ENCODE assay signal across 17 cellular contexts in genomic region chr2:10962004-10962403, GRCh38. TPM values are rescaled to one million over a fixed set of nuclear protein-coding genes. Genes with fewer than 3 reads are reported as not detected.
DNase-seq lines count a peak whose midpoint lies in the region; ATAC-seq, FAIRE-seq and TF ChIP-seq lines count a peak whose summit lies in the region.
"Had no signal": no experiment of that assay in that cellular context is flagged by ENCODE, and none has a peak within 500 bp of the region (broad histone marks: within the 10 kb centered on the region; RNA-seq: fewer than 3 reads in every experiment).

No MANE protein-coding gene starts in this region.

- H2BK12ac ChIP-seq in H1 (ENCODE audit: low read depth, low read length) (0 out of 2 replicates have a peak overlapping the region, but pooled peaks have one; percentile 7), neuronal stem cell (ENCODE audit: low read length) (no peak overlapping the region)

- H3K4me1 ChIP-seq in IMR-90 (ENCODE audit: control insufficient read depth, insufficient read depth, low read length): peaks cover 27% of the 10 kb centered on the region
- no peaks in the 10 kb centered on the region; a peak in 1 of 7 replicates for H3K4me1 ChIP-seq in H1 (replicated peaks in 1 of 4; ENCODE audit: control insufficient read depth in 3 of 4, insufficient read depth in 4 of 4, low read length in 3 of 4)
- no peaks in the 10 kb centered on the region for H3K4me1 ChIP-seq in neuronal stem cell (ENCODE audit: control insufficient read depth in 2 of 2, insufficient read depth in 1 of 2, low read depth in 1 of 2, low read length in 2 of 2)
- H3K4me1 ChIP-seq in aorta (ENCODE audit: control insufficient read depth in 1 of 2, insufficient read depth in 2 of 2, low read length in 2 of 2): no peaks in the 10 kb centered on the region
- peaks cover 6% of the 10 kb centered on the region for H3K4me1 ChIP-seq in neural progenitor cell

- H3K9me3 ChIP-seq in IMR-90 (ENCODE audit: control insufficient read depth, insufficient read depth, low read length): no peaks in the 10 kb centered on the region
- no peaks in the 10 kb centered on the region for H3K9me3 ChIP-seq in H1 (ENCODE audit: insufficient read depth in 2 of 2, low read depth in 1 of 2, low read length in 1 of 2)
- no peaks in the 10 kb centered on the region for H3K9me3 ChIP-seq in neuronal stem cell (replicated peaks in 1 of 2; ENCODE audit: control insufficient read depth in 2 of 2, insufficient read depth in 1 of 2, low read depth in 1 of 2, low read length in 2 of 2)
- no peaks in the 10 kb centered on the region for H3K9me3 ChIP-seq in aorta (ENCODE audit: control insufficient read depth, low read length)
- no peaks in the 10 kb centered on the region for H3K9me3 ChIP-seq in neural progenitor cell (ENCODE audit: low read depth)

- CTCF ChIA-PET in IMR-90 (lab: Yijun Ruan, JAX): no interaction called here
- CTCF ChIA-PET in H1 (lab: Charles Lee; ENCODE audit: partially characterized antibody): interaction anchor here (0.9 to 1.3 kb wide), 2 partner anchors 27 to 122 kb away, joined by 3 to 4 read pairs; no protein-coding TSS in a partner anchor

- no peaks in the 10 kb centered on the region for H3K79me1 ChIP-seq in IMR-90 (ENCODE audit: low read depth in 1 of 2, low read length in 2 of 2)
- H3K79me1 ChIP-seq in H1 (ENCODE audit: low read depth, low read length): no peaks in the 10 kb centered on the region
- no peaks in the 10 kb centered on the region for H3K79me1 ChIP-seq in neuronal stem cell (ENCODE audit: low read depth, low read length)

- peaks cover 34% of the 10 kb centered on the region for H3K9me1 ChIP-seq in IMR-90 (ENCODE audit: insufficient read depth, low read length)

- no peak overlapping the region for H3K4me3 Mint-ChIP-seq in neural progenitor cell
- H3K4me3 Mint-ChIP-seq: CD4-positive, alpha-beta memory T cell had no signal

- H3K23ac ChIP-seq in IMR-90 (ENCODE audit: low read depth, low read length) (no peak overlapping the region), H1 (ENCODE audit: insufficient read length) (no peak overlapping the region), neuronal stem cell (ENCODE audit: low read depth, low read length, poor library complexity) (no peak overlapping the region)

- H3K9me3 Mint-ChIP-seq in neural progenitor cell: peaks cover 10% of the 10 kb centered on the region

- H2BK120ac ChIP-seq in IMR-90 (ENCODE audit: low read depth, low read length) (peak overlapping the region; percentile 93), H1 (replicated peaks; ENCODE audit: low read depth, low read length) (no peak overlapping the region), neuronal stem cell (ENCODE audit: low read depth, low read length) (no peak overlapping the region)

- H3K14ac ChIP-seq in IMR-90 (replicated peaks; ENCODE audit: low read depth, low read length) (0 out of 2 replicates have a peak overlapping the region, but pooled peaks have one; percentile 36), H1 (ENCODE audit: insufficient read length) (no peak overlapping the region), neuronal stem cell (ENCODE audit: low read length) (no peak overlapping the region)

- dilution Hi-C loops in IMR-90 (cut with HindIII; ENCODE audit: low sequenced_read_pairs, unreplicated experiment): no loop called here

- no peaks in the 10 kb centered on the region for H3K23me2 ChIP-seq in H1 (ENCODE audit: low read depth, low read length)

- no peak for FAIRE-seq in H1 (lab: Jason Lieb, UNC)
- FAIRE-seq: G401.6, GM12892 had no signal

- H3K36me3 ChIP-seq in IMR-90 (ENCODE audit: control insufficient read depth, insufficient read depth, low read length) (no peaks in the 10 kb centered on the region), H1 (ENCODE audit: control insufficient read depth in 2 of 4, insufficient read depth in 4 of 4, low read length in 3 of 4) (no peaks in the 10 kb centered on the region), neuronal stem cell (replicated peaks in 1 of 2; ENCODE audit: control insufficient read depth in 2 of 2, insufficient read depth in 2 of 2, low read length in 2 of 2) (no peaks in the 10 kb centered on the region), aorta (ENCODE audit: control insufficient read depth in 1 of 2, insufficient read depth in 2 of 2, low read length in 1 of 2) (no peaks in the 10 kb centered on the region), neural progenitor cell (no peaks in the 10 kb centered on the region)

- H3F3A ChIP-seq in neural progenitor cell (ENCODE audit: low read depth): no peaks in the 10 kb centered on the region

- no TSS peak for BruUV-seq in IMR-90 (replicated peaks; lab: Mats Ljungman, UMichigan)

- peak overlapping the region; percentile 92 for H2AK5ac ChIP-seq in IMR-90 (ENCODE audit: low read depth, low read length)
- H2AK5ac ChIP-seq in H1 (ENCODE audit: low read depth, low read length): no peak overlapping the region
- no peak overlapping the region for H2AK5ac ChIP-seq in neuronal stem cell (ENCODE audit: low read depth, low read length)

- H4K91ac ChIP-seq in IMR-90 (ENCODE audit: insufficient read depth, low read depth, low read length): peak overlapping the region; percentile 51
- H4K91ac ChIP-seq in H1 (replicated peaks; ENCODE audit: insufficient read length, low read length): no peak overlapping the region
- no peak overlapping the region for H4K91ac ChIP-seq in neuronal stem cell (ENCODE audit: low read depth, low read length, poor library complexity)

- TF ChIP-seq RAD21 in IMR-90 (IDR thresholded peaks at IDR 0.05; ENCODE audit: low read length) (no peak), H1 (IDR thresholded peaks at IDR 0.05 in 1 of 2, conservative IDR thresholded peaks at IDR 0.05 in 1 of 2; ENCODE audit: low read depth in 2 of 2, low read length in 2 of 2) (no peak)

- in situ Hi-C loops in IMR-90 (cut with MboI; ENCODE audit: low sequenced_read_pairs): no loop called here

- H3K4me1 Mint-ChIP-seq in neural progenitor cell: peaks cover 25% of the 10 kb centered on the region
- H3K4me1 Mint-ChIP-seq: CD4-positive, alpha-beta memory T cell had no signal

- no peak overlapping the region for H3K27ac ChIP-seq in IMR-90 (ENCODE audit: insufficient read depth, low read length)
- no peak overlapping the region for H3K27ac ChIP-seq in H1 (ENCODE audit: low read depth, low read length)
- no peak overlapping the region for H3K27ac ChIP-seq in neuronal stem cell (replicated peaks; ENCODE audit: low read length)
- no peak overlapping the region for H3K27ac ChIP-seq in aorta (ENCODE audit: low read depth in 1 of 2, low read length in 2 of 2)
- no peak overlapping the region for H3K27ac ChIP-seq in neural progenitor cell

- DNase-seq in IMR-90 (no peak), H1 (ENCODE audit: low read depth in 1 of 2, low spot score in 2 of 2) (no peak), neuronal stem cell (ENCODE audit: low spot score) (no peak), aorta (peak; percentile 19 to 53), DMS153 (lab: John Stamatoyannopoulos, UW) (no peak), neural progenitor cell (ENCODE audit: low spot score) (no peak)
- DNase-seq: C1 segment of cervical spinal cord; Calu3; CD4-positive, alpha-beta memory T cell; COR-L47; DND-41; GOT3 had no signal

- H4K20me1 ChIP-seq in IMR-90 (ENCODE audit: insufficient read depth, low read length) (no peaks in the 10 kb centered on the region), H1 (replicated peaks in 1 of 2; ENCODE audit: control insufficient read depth in 1 of 2, insufficient read depth in 2 of 2, low read length in 2 of 2) (no peaks in the 10 kb centered on the region), neural progenitor cell (ENCODE audit: low read depth) (no peaks in the 10 kb centered on the region)

- peak overlapping the region; percentile 85 for H3K4ac ChIP-seq in IMR-90 (ENCODE audit: low read depth, low read length)
- no peak overlapping the region for H3K4ac ChIP-seq in H1 (replicated peaks; ENCODE audit: insufficient read length, low read depth, low read length)
- H3K4ac ChIP-seq in neuronal stem cell (ENCODE audit: low read length): no peak overlapping the region

- H3K56ac ChIP-seq in IMR-90 (ENCODE audit: extremely low read depth, insufficient read depth, low read length) (no peak overlapping the region), H1 (replicated peaks; ENCODE audit: insufficient read length, low read depth, low read length) (no peak overlapping the region)

- H3K9ac ChIP-seq in IMR-90 (ENCODE audit: low read depth, low read length) (no peak overlapping the region), H1 (replicated peaks in 1 of 4; ENCODE audit: extremely low read depth in 1 of 4, low read depth in 3 of 4, low read length in 3 of 4) (no peak overlapping the region), neuronal stem cell (ENCODE audit: low read depth, low read length, poor library complexity) (no peak overlapping the region), neural progenitor cell (no peak overlapping the region)

- TF ChIP-seq CTCF in IMR-90 (conservative IDR thresholded peaks at IDR 0.05; ENCODE audit: low read depth, low read length) (no peak), H1 (IDR thresholded peaks at IDR 0.05; ENCODE audit: control extremely low read depth in 1 of 3, insufficient read depth in 1 of 3, low read depth in 1 of 3, low read length in 3 of 3) (no peak), neural progenitor cell (IDR thresholded peaks at IDR 0.05) (no peak)

- peaks cover 4% of the 10 kb centered on the region for H3K27me3 Mint-ChIP-seq in neural progenitor cell (ENCODE audit: insufficient read depth, low read depth)

- H2BK20ac ChIP-seq in IMR-90 (ENCODE audit: low read depth, low read length): peak overlapping the region; percentile 80
- H2BK20ac ChIP-seq in H1 (ENCODE audit: low read length): no peak overlapping the region

- H4K8ac ChIP-seq in IMR-90 (ENCODE audit: low read depth in 2 of 2, low read length in 2 of 2) (peak overlapping the region in 1 of 2 experiments; percentile 9; a peak in 1 of 4 replicates), H1 (ENCODE audit: extremely low read depth, insufficient read depth, low read length) (no peak overlapping the region), neuronal stem cell (ENCODE audit: low read depth, low read length) (no peak overlapping the region)

- H3K4me2 ChIP-seq in IMR-90 (ENCODE audit: low read depth, low read length): no peak overlapping the region
- H3K4me2 ChIP-seq in H1 (ENCODE audit: insufficient read depth in 1 of 2, low read depth in 2 of 2, low read length in 2 of 2): no peak overlapping the region
- no peak overlapping the region for H3K4me2 ChIP-seq in neuronal stem cell (ENCODE audit: insufficient read depth, low read length, poor library complexity, severe bottlenecking)
- H3K4me2 ChIP-seq in neural progenitor cell: no peak overlapping the region

- H3K79me2 ChIP-seq in H1 (ENCODE audit: control insufficient read depth in 1 of 2, insufficient read depth in 2 of 2, low read length in 2 of 2): no peaks in the 10 kb centered on the region
- H3K79me2 ChIP-seq in neural progenitor cell (ENCODE audit: low read depth): no peaks in the 10 kb centered on the region

- H3K18ac ChIP-seq in IMR-90 (ENCODE audit: low read depth, low read length) (no peak overlapping the region), H1 (ENCODE audit: extremely low read depth, low read length) (no peak overlapping the region), neuronal stem cell (ENCODE audit: low read length) (peak overlapping the region; percentile 72)

- no peak overlapping the region for H2AFZ ChIP-seq in IMR-90 (replicated peaks; ENCODE audit: low read length, poor library complexity)
- no peak overlapping the region for H2AFZ ChIP-seq in H1 (ENCODE audit: low read length)
- H2AFZ ChIP-seq in neuronal stem cell (ENCODE audit: low read length): no peak overlapping the region
- no peak overlapping the region for H2AFZ ChIP-seq in neural progenitor cell (replicated peaks)

- H2BK15ac ChIP-seq in IMR-90 (ENCODE audit: low read depth, low read length) (peak overlapping the region; percentile 82; the same call in 1 of the 3 replicates), H1 (ENCODE audit: low read length) (no peak overlapping the region), neuronal stem cell (ENCODE audit: low read length) (no peak overlapping the region)

- no peaks in the 10 kb centered on the region for H3K36me3 Mint-ChIP-seq in neural progenitor cell
- H3K36me3 Mint-ChIP-seq: CD4-positive, alpha-beta memory T cell had no signal

- no peak overlapping the region for H3K27ac Mint-ChIP-seq in neural progenitor cell
- H3K27ac Mint-ChIP-seq: CD4-positive, alpha-beta memory T cell had no signal

- intact Hi-C loops in IMR-90 (cut with micrococcal nuclease) (no loop called here), aorta (cut with DNase I) (no loop called here)

- H2BK5ac ChIP-seq in IMR-90 (ENCODE audit: low read depth, low read length, poor library complexity, severe bottlenecking) (no peak overlapping the region), H1 (ENCODE audit: low read depth, low read length) (no peak overlapping the region), neuronal stem cell (ENCODE audit: low read length) (no peak overlapping the region)

- POLR2A ChIA-PET in IMR-90 (lab: Charles Lee; ENCODE audit: unreplicated experiment): no interaction called here
- POLR2A ChIA-PET in H1 (lab: Charles Lee; ENCODE audit: partially characterized antibody): no interaction called here

- WGBS in IMR-90 (ENCODE audit: extremely low coverage in 2 of 2, insufficient read length in 1 of 2), 2 experiments: 98% methylated on average over 9 of the region's 14 CpGs; no CpG with 5 or more reads in 1 of the 2 experiments
- WGBS in H1 (ENCODE audit: extremely low coverage in 1 of 2, insufficient coverage in 1 of 2, insufficient read length in 1 of 2, insufficient replicate concordance in 2 of 2, low coverage in 1 of 2, low lambda C conversion rate in 2 of 2, missing lambda C conversion rate in 1 of 2), 2 experiments: 92% methylated on average over 11 of the region's 14 CpGs; no CpG with 5 or more reads in 1 of the 2 experiments
- no CpG with 5 or more reads among the region's 14 CpGs for WGBS in neuronal stem cell (ENCODE audit: extremely low coverage in 2 of 2, insufficient read length in 2 of 2, insufficient replicate concordance in 1 of 2), 2 donors
- WGBS in aorta, 2 donors: 86 to 88% methylated on average over 14 of the region's 14 CpGs

- no peaks in the 10 kb centered on the region for H3K27me3 ChIP-seq in IMR-90 (ENCODE audit: control insufficient read depth, insufficient read depth, low read length)
- H3K27me3 ChIP-seq in H1 (replicated peaks in 1 of 4; ENCODE audit: control insufficient read depth in 3 of 4, extremely low read depth in 1 of 4, insufficient read depth in 3 of 4, low read length in 3 of 4): 0 out of 7 replicates have a peak, but pooled peaks cover 0 to 2% (median under 1%) of the 10 kb centered on the region in 4 experiments
- no peaks in the 10 kb centered on the region for H3K27me3 ChIP-seq in neuronal stem cell (ENCODE audit: control insufficient read depth in 3 of 3, insufficient read depth in 3 of 3, low read depth in 1 of 3, low read length in 3 of 3)
- H3K27me3 ChIP-seq in aorta (ENCODE audit: control insufficient read depth in 1 of 2, insufficient read depth in 2 of 2, low read length in 1 of 2): no peaks in the 10 kb centered on the region
- H3K27me3 ChIP-seq in neural progenitor cell: no peaks in the 10 kb centered on the region

- ATAC-seq in IMR-90 (ENCODE audit: low read depth) (no peak), aorta (ENCODE audit: low FRiP score) (no peak), HG03342 (IDR thresholded peaks at IDR 0.05; ENCODE audit: unreplicated experiment) (no peak)
- ATAC-seq: HCT116 had no signal

- no peak overlapping the region for H3K4me3 ChIP-seq in IMR-90 (ENCODE audit: insufficient read depth, low read depth, low read length)
- H3K4me3 ChIP-seq in H1 (ENCODE audit: extremely low read depth in 1 of 4, insufficient read depth in 2 of 4, low read depth in 3 of 4, low read length in 4 of 4): no peak overlapping the region
- H3K4me3 ChIP-seq in neuronal stem cell (ENCODE audit: low read length in 2 of 2): peak overlapping the region in 1 of 2 donors; percentile 54
- H3K4me3 ChIP-seq in aorta (ENCODE audit: low read length in 2 of 2): no peak overlapping the region
- H3K4me3 ChIP-seq in neural progenitor cell: no peak overlapping the region

- TF ChIP-seq POLR2A in IMR-90 (IDR thresholded peaks at IDR 0.05; ENCODE audit: low read depth, low read length): no peak
- TF ChIP-seq POLR2A in H1 (IDR thresholded peaks at IDR 0.05; ENCODE audit: control extremely low read depth in 1 of 2, low read depth in 2 of 2, low read length in 2 of 2): no peak

- TF ChIP-seq EP300 in H1 (IDR thresholded peaks at IDR 0.05; ENCODE audit: borderline replicate concordance in 1 of 2, low read depth in 2 of 2, low read length in 2 of 2): no peak

- H4K5ac ChIP-seq in IMR-90 (ENCODE audit: low read depth, low read length) (no peak overlapping the region), H1 (ENCODE audit: insufficient read length, low read depth, low read length) (no peak overlapping the region)

- peak overlapping the region; percentile 71 for H2AK9ac ChIP-seq in IMR-90 (replicated peaks; ENCODE audit: low read depth, low read length, poor library complexity)

RNA-seq across cellular contexts. Expression of gene KCNF1, which starts 50.3 kb away (rescaled TPM):
- total RNA-seq in IMR-90 (2012; rRNA removed): 0.54 and 0.56 TPM in 2 replicates
- polyA plus RNA-seq in IMR-90 (2012; rRNA removed): 1.4 TPM in 2 replicates
- 0.61 and 2.1 TPM in 2 replicates for polyA plus RNA-seq in IMR-90 (2012; cell fraction: cytosol; rRNA removed)
- 0.88 and 2.2 TPM in 2 replicates for polyA plus RNA-seq in IMR-90 (2012; cell fraction: nucleus; rRNA removed; ENCODE audit: low replicate concordance)
- 0.48 and 0.90 TPM in 2 replicates for total RNA-seq in H1 (2021; fragmentation: NEBNext Ultra II Directional; extraction: Animal tissue kit (Norgen Biotek cat#: 25700))
- polyA plus RNA-seq in H1 (2011; rRNA removed): 1.5 and 1.6 TPM in 2 replicates
- polyA plus RNA-seq in H1 (2011; cell fraction: cytosol; rRNA removed): 1.4 TPM
- 1.4 TPM for polyA plus RNA-seq in H1 (2011; cell fraction: nucleus; rRNA removed)
- polyA plus RNA-seq in H1 (2012, experiment 1 of 2): 0.74 to 0.92 TPM (median 0.86 TPM) in 4 replicates
- polyA plus RNA-seq in H1 (2012, experiment 2 of 2): 0.71 TPM
- polyA plus RNA-seq in H1 (2013, experiment 1 of 2): 1.0 TPM
- 1.2 TPM for polyA plus RNA-seq in H1 (2013, experiment 2 of 2)
- polyA minus RNA-seq in H1 (2011; rRNA and poly(A)+ RNA removed): 0.68 and 1.6 TPM in 2 replicates
- polyA minus RNA-seq in H1 (2011; cell fraction: cytosol; rRNA and poly(A)+ RNA removed): 0.95 TPM
- 1.4 TPM for polyA minus RNA-seq in H1 (2011; cell fraction: nucleus; rRNA and poly(A)+ RNA removed)
- polyA plus RNA-seq in neuronal stem cell (2013, experiment 1 of 2): 0.14 TPM
- 0.08 TPM for polyA plus RNA-seq in neuronal stem cell (2013, experiment 2 of 2)
- not detected for total RNA-seq in aorta
- polyA plus RNA-seq in aorta: not detected
- 0.15 TPM in 1 of 2 replicates, not detected in the other for total RNA-seq in neural progenitor cell (ENCODE audit: low replicate concordance)
- total RNA-seq: Calu3; CD4-positive, alpha-beta memory T cell had no signal
- polyA plus RNA-seq: BJ; CD4-positive, alpha-beta memory T cell had no signal

Comparison
In these comparisons a context has a peak if more than half of its experiments do, and no peak if none do; other contexts are left out.
1. DNase-seq: peak in aorta (2 of 2); none in IMR-90 (single experiment), H1 (0 of 2), neuronal stem cell (single experiment), DMS153 (single experiment) and neural progenitor cell (single experiment).